ENCODE assay signal across 6 cellular contexts in the genomic region with DNA sequence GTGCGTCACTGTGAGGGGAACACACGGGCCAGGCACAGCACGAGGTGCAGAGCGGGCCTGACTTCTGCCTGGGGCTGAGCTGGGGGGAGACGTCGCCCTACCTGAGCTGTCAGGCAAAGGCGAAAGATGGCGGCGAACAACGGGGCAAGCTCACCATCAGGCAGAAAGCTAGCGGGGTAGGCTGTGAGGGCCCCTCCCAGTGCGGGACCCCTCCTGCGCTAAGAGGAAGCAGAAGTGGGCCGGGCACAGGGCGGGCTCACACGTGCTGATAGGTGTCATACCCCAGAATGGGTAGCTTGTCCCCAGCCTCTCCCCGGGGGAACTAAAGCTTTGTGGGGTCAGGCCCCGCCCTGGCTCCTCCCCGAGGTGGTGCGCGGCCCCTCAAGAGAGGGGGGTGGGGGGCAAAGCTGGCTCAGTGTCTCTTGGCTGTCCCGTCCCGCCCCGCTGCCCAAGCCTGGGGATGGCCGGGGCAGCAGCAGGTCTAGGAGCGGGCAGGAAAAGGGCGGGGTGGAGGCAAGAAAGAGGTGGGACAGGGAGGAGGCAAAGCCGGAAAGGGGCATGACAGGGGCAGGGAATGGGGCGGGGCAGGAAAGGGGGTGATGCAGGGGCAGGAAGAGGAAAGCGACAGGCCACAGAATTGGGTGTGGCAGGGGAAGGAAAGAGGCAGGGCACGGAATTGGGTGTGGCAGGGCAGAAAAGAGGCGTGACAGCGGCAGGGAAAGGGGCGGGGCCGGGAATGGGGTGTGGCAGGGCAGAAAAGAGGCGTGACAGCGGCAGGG. TPM values are rescaled to one million over a fixed set of nuclear protein-coding genes. Genes with fewer than 3 reads are reported as not detected.
A peak's percentile ranks its signal among the peaks of the same experiment; 100 is the strongest.
DNase-seq lines count a peak whose midpoint lies in the region; ATAC-seq and TF ChIP-seq lines count a peak whose summit lies in the region.

No MANE protein-coding gene starts in this region.

- H3K36me3 Mint-ChIP-seq in activated naive CD8-positive, alpha-beta T cell treated with anti-CD3 and anti-CD28 coated beads, Interleukin-2, amount 50 U/mL, for 24 hours (ENCODE audit: low read depth) = peaks cover 4% of the 10 kb centered on the region

- no peak overlapping the region for H3K27ac ChIP-seq in osteoblast (ENCODE audit: low read depth, low read length)
- no peak overlapping the region for H3K27ac ChIP-seq in brain microvascular endothelial cell

- H2AFZ ChIP-seq in osteoblast (ENCODE audit: low read length) = no peak overlapping the region

- no peak for TF ChIP-seq CTCF in osteoblast (IDR thresholded peaks at IDR 0.05; ENCODE audit: extremely low read depth, low read depth, low read length)
- no peak for TF ChIP-seq CTCF in BE2C (IDR thresholded peaks at IDR 0.05; ENCODE audit: low read depth, low read length)
- no peak for TF ChIP-seq CTCF in brain microvascular endothelial cell (IDR thresholded peaks at IDR 0.05; ENCODE audit: low read depth, low read length, missing control alignments)

- no peak overlapping the region for H3K4me3 Mint-ChIP-seq in activated naive CD8-positive, alpha-beta T cell treated with anti-CD3 and anti-CD28 coated beads, Interleukin-2, amount 50 U/mL, for 24 hours

- H3K27me3 Mint-ChIP-seq in activated naive CD8-positive, alpha-beta T cell treated with anti-CD3 and anti-CD28 coated beads, Interleukin-2, amount 50 U/mL, for 24 hours = no peaks in the 10 kb centered on the region

- no peak overlapping the region for H3K27ac Mint-ChIP-seq in activated naive CD8-positive, alpha-beta T cell treated with anti-CD3 and anti-CD28 coated beads, Interleukin-2, amount 50 U/mL, for 24 hours

- peak; percentile 79 for DNase-seq in NOMO-1 treated with dmso at 0.1 percent for 144 hours (lab: John Stamatoyannopoulos, UW; ENCODE audit: unreplicated experiment)
- DNase-seq in activated naive CD8-positive, alpha-beta T cell treated with anti-CD3 and anti-CD28 coated beads, Interleukin-2, amount 50 U/mL, for 24 hours = peak; percentile 80
- peak; percentile 87 for DNase-seq in osteoblast (ENCODE audit: insufficient read length, low spot score, missing footprints)
- DNase-seq in BE2C = no peak
- DNase-seq in brain microvascular endothelial cell = no peak

- no peak overlapping the region for H3K4me2 ChIP-seq in osteoblast (ENCODE audit: insufficient read depth, low read length)

- peaks cover 37% of the 10 kb centered on the region for H3K79me2 ChIP-seq in osteoblast (ENCODE audit: insufficient read depth, low read length)

- no peaks in the 10 kb centered on the region for H3K27me3 ChIP-seq in osteoblast (ENCODE audit: insufficient read depth, low read length)
- H3K27me3 ChIP-seq in BE2C = no peaks in the 10 kb centered on the region
- no peaks in the 10 kb centered on the region for H3K27me3 ChIP-seq in brain microvascular endothelial cell (replicated peaks)

- peak; percentile 67 for ATAC-seq in activated naive CD8-positive, alpha-beta T cell treated with anti-CD3 and anti-CD28 coated beads, Interleukin-2, amount 50 U/mL, for 24 hours
- no peak for ATAC-seq in HG02840 (IDR thresholded peaks at IDR 0.05; ENCODE audit: low FRiP score, unreplicated experiment)

- peaks cover 12% of the 10 kb centered on the region for H3K4me1 Mint-ChIP-seq in activated naive CD8-positive, alpha-beta T cell treated with anti-CD3 and anti-CD28 coated beads, Interleukin-2, amount 50 U/mL, for 24 hours

- H3K4me1 ChIP-seq in osteoblast (ENCODE audit: insufficient read depth, low read length) = no peaks in the 10 kb centered on the region
- no peaks in the 10 kb centered on the region for H3K4me1 ChIP-seq in BE2C

- H3K36me3 ChIP-seq in osteoblast (ENCODE audit: insufficient read depth, low read length) (peaks cover 20% of the 10 kb centered on the region), BE2C (peaks cover 63% of the 10 kb centered on the region), brain microvascular endothelial cell (replicated peaks) (peaks cover 57% of the 10 kb centered on the region)

- no peaks in the 10 kb centered on the region for H3K9me3 Mint-ChIP-seq in activated naive CD8-positive, alpha-beta T cell treated with anti-CD3 and anti-CD28 coated beads, Interleukin-2, amount 50 U/mL, for 24 hours

- H3K9me3 ChIP-seq in osteoblast (ENCODE audit: low read depth, low read length) = no peaks in the 10 kb centered on the region
- H3K9me3 ChIP-seq in BE2C = no peaks in the 10 kb centered on the region

- H3K4me3 ChIP-seq in osteoblast (ENCODE audit: insufficient read depth, low read length) = no peak overlapping the region
- H3K4me3 ChIP-seq in BE2C (ENCODE audit: low read depth, low read length) = no peak overlapping the region
- H3K4me3 ChIP-seq in brain microvascular endothelial cell (ENCODE audit: low read depth, low read length) = no peak overlapping the region

- peaks cover 56% of the 10 kb centered on the region for H4K20me1 ChIP-seq in osteoblast (ENCODE audit: insufficient read depth, low read length)

- in situ Hi-C loops in brain microvascular endothelial cell (cut with HindIII; ENCODE audit: low pct_ligation_motif_present, low sequenced_read_pairs) = no loop called here

RNA-seq across cellular contexts. Expression of gene UCKL1, which starts 14.7 kb away (rescaled TPM):
- total RNA-seq in osteoblast = 21.0 and 23.9 TPM in 2 replicates
- 141 TPM for polyA plus RNA-seq in BE2C (2012; ENCODE audit: insufficient read depth, insufficient read length, low read depth)

RNA-seq across cellular contexts. Expression of gene ZNF512B, which starts 28.3 kb away (rescaled TPM):
- total RNA-seq in osteoblast = 12.1 and 14.5 TPM in 2 replicates
- polyA plus RNA-seq in BE2C (2012; ENCODE audit: insufficient read depth, insufficient read length, low read depth) = 24.8 TPM

RNA-seq across cellular contexts. Expression of gene SAMD10, which starts 38.0 kb away (rescaled TPM):
- 0.59 and 1.4 TPM in 2 replicates for total RNA-seq in osteoblast
- 22.3 TPM for polyA plus RNA-seq in BE2C (2012; ENCODE audit: insufficient read depth, insufficient read length, low read depth)

RNA-seq across cellular contexts. Expression of gene PRPF6, which starts 39.5 kb away (rescaled TPM):
- total RNA-seq in osteoblast = 47.1 and 56.1 TPM in 2 replicates
- polyA plus RNA-seq in BE2C (2012; ENCODE audit: insufficient read depth, insufficient read length, low read depth) = 341 TPM

RNA-seq across cellular contexts. Expression of gene DNAJC5, which starts 46.5 kb away (rescaled TPM):
- total RNA-seq in osteoblast = 41.5 and 53.9 TPM in 2 replicates
- 67.9 TPM for polyA plus RNA-seq in BE2C (2012; ENCODE audit: insufficient read depth, insufficient read length, low read depth)

Comparison
In these comparisons a context has a peak if more than half of its experiments do, and no peak if none do; other contexts are left out.
1. DNase-seq: peak in NOMO-1 treated with dmso at 0.1 percent for 144 hours (single experiment), activated naive CD8-positive, alpha-beta T cell treated with anti-CD3 and anti-CD28 coated beads, Interleukin-2, amount 50 U/mL, for 24 hours (single experiment) and osteoblast (single experiment); none in BE2C (single experiment) and brain microvascular endothelial cell (single experiment).